Comparison of ENCODE assay signal across 14 cellular contexts in the genomic region with DNA sequence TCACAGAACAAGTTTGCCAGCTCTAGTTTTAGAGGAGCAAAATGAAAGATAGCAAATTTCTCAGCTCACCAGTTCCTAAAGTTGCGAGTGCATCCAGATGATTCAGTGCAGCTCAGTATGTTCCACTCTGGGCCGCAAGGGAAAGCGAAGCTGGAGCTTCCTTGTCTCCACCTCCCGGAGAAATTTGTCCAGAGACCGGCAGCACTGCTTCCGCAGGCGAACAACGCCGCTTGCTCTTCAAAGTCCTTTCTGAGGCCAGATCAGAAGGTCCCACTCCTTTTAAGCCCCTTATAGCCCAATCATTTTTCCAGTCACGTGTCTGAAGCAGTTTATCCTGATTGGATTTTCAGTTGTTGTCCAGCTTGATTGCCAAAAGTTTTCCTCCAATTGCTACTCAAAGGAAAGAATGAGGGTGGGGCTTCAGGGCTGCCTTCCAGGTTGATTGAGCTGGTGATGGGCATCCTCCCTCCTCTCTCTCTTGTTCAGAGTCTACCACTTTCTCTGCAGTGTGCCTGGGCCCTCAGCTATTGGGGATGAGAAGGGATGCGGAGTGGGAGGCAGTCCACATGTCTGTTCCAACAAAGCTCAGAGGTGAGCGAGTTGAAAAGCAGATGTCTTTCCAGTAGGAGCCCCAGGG. TPM values are rescaled to one million over a fixed set of nuclear protein-coding genes. Genes with fewer than 3 reads are reported as not detected.
DNase-seq lines count a peak whose midpoint lies in the region; ATAC-seq and TF ChIP-seq lines count a peak whose summit lies in the region.
"Had no signal": no experiment of that assay in that cellular context is flagged by ENCODE, and none has a peak within 500 bp of the region (broad histone marks: within the 10 kb centered on the region; RNA-seq: fewer than 3 reads in every experiment).

Gene ZNF280A, minus strand, starts transcription at position 251 of the 637 bp plus-strand sequence. CDS start 4,640 bp downstream, outside the sequence.

- intact Hi-C loops in cardiac septum (cut with DNase I), result no loop called here

- TF ChIP-seq CTCF in cardiac muscle cell (IDR thresholded peaks at IDR 0.05; ENCODE audit: low read depth, low read length), result peak; percentile 11

- no peak for TF ChIP-seq POLR2A in erythroblast (IDR thresholded peaks at IDR 0.05; ENCODE audit: low read length)

- no peak within 1 kb of the TSS for H3K27ac ChIP-seq in cardiac muscle cell
- H3K27ac ChIP-seq: body of pancreas, lower lobe of right lung had no signal

- ATAC-seq in GM18870 (IDR thresholded peaks at IDR 0.05; ENCODE audit: unreplicated experiment), result no peak
- ATAC-seq: body of pancreas, lower lobe of right lung had no signal

- no peaks in the 10 kb centered on the region for H3K27me3 ChIP-seq in cardiac muscle cell
- H3K27me3 ChIP-seq: body of pancreas had no signal

- DNase-seq in cardiac muscle cell (ENCODE audit: low read depth in 1 of 2, low spot score in 1 of 2) (peak in 1 of 2 donors; percentile 48), cardiac septum (ENCODE audit: low spot score) (no peak), NCI-H82 (lab: John Stamatoyannopoulos, UW) (peak; percentile 69), fibroblast of peridontal ligament (ENCODE audit: extremely low read depth) (peak; percentile 6), COLO668 (lab: John Stamatoyannopoulos, UW; ENCODE audit: unreplicated experiment) (no peak), erythroblast (lab: John Stamatoyannopoulos, UW) (no peak)
- no peak for DNase-seq in stimulated activated CD4-positive, alpha-beta T cell treated with anti-CD3 and anti-CD28 coated beads, Interleukin-4, amount 100 ng/mL, for 1 hour
- DNase-seq: activated T-cell treated with anti-CD3 and anti-CD28 coated beads, Interleukin-2, amount 50 U/mL, for 24 hours; body of pancreas; lower lobe of right lung had no signal

- no peaks in the 10 kb centered on the region for H3K36me3 ChIP-seq in cardiac muscle cell
- H3K36me3 ChIP-seq: lower lobe of right lung had no signal

- no peaks in the 10 kb centered on the region for H3K9me3 ChIP-seq in cardiac muscle cell (ENCODE audit: low read depth)
- H3K9me3 ChIP-seq: body of pancreas, lower lobe of right lung had no signal

- no peak within 1 kb of the TSS for H3K4me3 ChIP-seq in cardiac muscle cell
- H3K4me3 ChIP-seq: body of pancreas, lower lobe of right lung had no signal

- no peaks in the 10 kb centered on the region for H3K4me1 ChIP-seq in cardiac muscle cell (ENCODE audit: low read depth)
- H3K4me1 ChIP-seq: body of pancreas, lower lobe of right lung had no signal

RNA-seq across cellular contexts. Expression of gene ZNF280A, which starts in this region (rescaled TPM):
- total RNA-seq in cardiac muscle cell (not detected in 2 replicates), cardiac septum (not detected)
- polyA plus RNA-seq in cardiac muscle cell, result not detected in 2 replicates
- total RNA-seq: body of pancreas, frontal cortex, lower lobe of right lung, pulmonary artery endothelial cell, urinary bladder had no signal
- polyA plus RNA-seq: urinary bladder had no signal

Comparison
In these comparisons a context has a peak if more than half of its experiments do, and no peak if none do; other contexts are left out.
1. DNase-seq: peak in NCI-H82 (single experiment) and fibroblast of peridontal ligament (single experiment); none in cardiac septum (single experiment), COLO668 (single experiment), erythroblast (0 of 2) and stimulated activated CD4-positive, alpha-beta T cell treated with anti-CD3 and anti-CD28 coated beads, Interleukin-4, amount 100 ng/mL, for 1 hour (single experiment).